ENCODE assay signal across 8 cellular contexts in the genomic region with DNA sequence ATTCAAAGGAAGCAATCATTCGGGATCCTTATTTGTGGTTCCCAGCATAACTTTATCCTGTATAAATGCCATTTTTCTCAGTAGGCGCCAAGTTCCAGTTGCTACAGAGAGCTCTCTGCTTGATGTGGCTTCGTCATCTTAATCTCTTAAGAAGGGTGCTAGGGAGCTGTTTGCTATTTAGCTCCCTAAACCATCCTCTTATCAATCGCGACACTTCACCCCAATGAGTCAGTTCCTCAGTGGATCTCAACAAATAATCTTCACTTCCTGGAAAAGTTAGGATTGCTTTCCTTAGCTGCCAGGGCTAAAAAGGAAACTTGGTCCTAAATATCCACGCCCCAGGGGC. TPM values are rescaled to one million over a fixed set of nuclear protein-coding genes. Genes with fewer than 3 reads are reported as not detected.
DNase-seq lines count a peak whose midpoint lies in the region; ATAC-seq and TF ChIP-seq lines count a peak whose summit lies in the region.

No MANE protein-coding gene starts in this region.

- H3K4me1 Mint-ChIP-seq in CD8-positive, alpha-beta T cell (ENCODE audit: low read depth), result peaks cover 13% of the 10 kb centered on the region

- TF ChIP-seq CTCF in upper lobe of right lung (IDR thresholded peaks at IDR 0.05), result no peak
- no peak for TF ChIP-seq CTCF in CD8-positive, alpha-beta T cell (IDR thresholded peaks at IDR 0.05)

- POLR2A ChIA-PET in CD8-positive, alpha-beta T cell (lab: Charles Lee), result no interaction called here

- no peaks in the 10 kb centered on the region for H3K36me3 Mint-ChIP-seq in CD8-positive, alpha-beta T cell

- ATAC-seq in Right ventricle myocardium superior (ENCODE audit: poor library complexity) (peak; percentile 18), left ventricle myocardium superior (no peak), HG03432 (IDR thresholded peaks at IDR 0.05; ENCODE audit: unreplicated experiment) (peak; percentile 14), esophagus mucosa (peak; percentile 22), upper lobe of right lung (no peak)
- no peak for ATAC-seq in CD8-positive, alpha-beta T cell

- CTCF ChIA-PET in CD8-positive, alpha-beta T cell (lab: Charles Lee), result interaction anchor here (0.8 to 1.6 kb wide), 6 partner anchors 10 to 1311 kb away, joined by 3 to 5 read pairs (median 4); no protein-coding TSS in a partner anchor

- H3K4me3 Mint-ChIP-seq in CD8-positive, alpha-beta T cell, result no peak overlapping the region

- no peaks in the 10 kb centered on the region for H3K9me3 Mint-ChIP-seq in CD8-positive, alpha-beta T cell

- H3K4me3 ChIP-seq in upper lobe of right lung, result peak overlapping the region; percentile 47
- H3K4me3 ChIP-seq in CD8-positive, alpha-beta T cell (ENCODE audit: low read depth, low read length), result no peak overlapping the region

- no peaks in the 10 kb centered on the region for H3K36me3 ChIP-seq in upper lobe of right lung
- no peaks in the 10 kb centered on the region for H3K36me3 ChIP-seq in CD8-positive, alpha-beta T cell (ENCODE audit: insufficient read depth, low read length)

- no peak overlapping the region for H3K27ac Mint-ChIP-seq in CD8-positive, alpha-beta T cell

- H3K27ac ChIP-seq in upper lobe of right lung, result no peak overlapping the region
- H3K27ac ChIP-seq in CD8-positive, alpha-beta T cell (ENCODE audit: low read depth, low read length), result no peak overlapping the region

- H3K27me3 ChIP-seq in upper lobe of right lung, result peaks cover 41% of the 10 kb centered on the region
- H3K27me3 ChIP-seq in CD8-positive, alpha-beta T cell (ENCODE audit: insufficient read depth, low read length), result no peaks in the 10 kb centered on the region

- H3K27me3 Mint-ChIP-seq in CD8-positive, alpha-beta T cell (ENCODE audit: low read depth), result peaks cover 40% of the 10 kb centered on the region

- H3K9me3 ChIP-seq in upper lobe of right lung, result no peaks in the 10 kb centered on the region
- no peaks in the 10 kb centered on the region for H3K9me3 ChIP-seq in CD8-positive, alpha-beta T cell (ENCODE audit: low read length)

- peaks cover 6% of the 10 kb centered on the region for H3K4me1 ChIP-seq in upper lobe of right lung
- peaks cover 7% of the 10 kb centered on the region for H3K4me1 ChIP-seq in CD8-positive, alpha-beta T cell (ENCODE audit: insufficient read depth, low read length)

- DNase-seq in Right ventricle myocardium superior (no peak), left ventricle myocardium superior (no peak), upper lobe of right lung (no peak), NCI-H446 (lab: John Stamatoyannopoulos, UW) (no peak), SIG-M5 (lab: John Stamatoyannopoulos, UW) (no peak)
- DNase-seq in CD8-positive, alpha-beta T cell, result no peak

- intact Hi-C loops in Right ventricle myocardium superior (cut with DNase I), result loop anchor here (10.0 kb wide), 2 partner anchors 242 to 992 kb away; no protein-coding TSS in a partner anchor
- intact Hi-C loops in left ventricle myocardium superior (cut with micrococcal nuclease), result no loop called here
- intact Hi-C loops in upper lobe of right lung (cut with DNase I), result no loop called here
- intact Hi-C loops in CD8-positive, alpha-beta T cell (cut with DNase I, micrococcal nuclease), result loop anchor here (5.0 kb wide), 2 partner anchors 1310 to 1965 kb away; no protein-coding TSS in a partner anchor

RNA-seq across cellular contexts. Expression of gene NKAIN2, which starts 1.3 kb away (rescaled TPM):
- 0.22 TPM for total RNA-seq in Right ventricle myocardium superior
- total RNA-seq in left ventricle myocardium superior, result 0.20 TPM
- total RNA-seq in esophagus mucosa, result not detected
- not detected for total RNA-seq in upper lobe of right lung
- not detected for total RNA-seq in CD8-positive, alpha-beta T cell

Comparison
In these comparisons a context has a peak if more than half of its experiments do, and no peak if none do; other contexts are left out.
1. ATAC-seq: peak in Right ventricle myocardium superior (single experiment), HG03432 (single experiment) and esophagus mucosa (single experiment); none in left ventricle myocardium superior (single experiment), upper lobe of right lung (single experiment) and CD8-positive, alpha-beta T cell (single experiment).
2. intact Hi-C loops: an anchor here in Right ventricle myocardium superior (10.0 kb wide) and CD8-positive, alpha-beta T cell (5.0 kb wide); none called in left ventricle myocardium superior and upper lobe of right lung.